Comparison of ENCODE assay signal across 24 cellular contexts in genomic region chr11:33652407-33652806, GRCh38. TPM values are rescaled to one million over a fixed set of nuclear protein-coding genes. Genes with fewer than 3 reads are reported as not detected.
"Had no signal": no experiment of that assay in that cellular context is flagged by ENCODE, and none has a peak within 500 bp of the region (broad histone marks: within the 10 kb centered on the region; RNA-seq: fewer than 3 reads in every experiment).

No MANE protein-coding gene starts in this region.

- H3K9me3 Mint-ChIP-seq: activated CD4-positive, alpha-beta memory T cell treated with anti-CD3 and anti-CD28 coated beads for 36 hours; activated naive CD8-positive, alpha-beta T cell treated with anti-CD3 and anti-CD28 coated beads for 36 hours; dendritic cell treated with granulocyte-macrophage colony-stimulating factor and Interleukin-4, amounts not matched to agents 40 ng/mL and 50 ng/mL, for 4 days; memory B cell; neural crest cell had no signal

- H3K36me3 Mint-ChIP-seq: activated CD4-positive, alpha-beta memory T cell treated with anti-CD3 and anti-CD28 coated beads for 36 hours; activated naive CD8-positive, alpha-beta T cell treated with anti-CD3 and anti-CD28 coated beads for 36 hours; memory B cell had no signal

- H3K36me3 ChIP-seq: prostate gland, right lobe of liver, transverse colon had no signal

- H3K4me1 ChIP-seq: prostate gland, right lobe of liver, transverse colon had no signal

- H3K4me3 Mint-ChIP-seq: activated CD4-positive, alpha-beta memory T cell treated with anti-CD3 and anti-CD28 coated beads for 36 hours; activated naive CD8-positive, alpha-beta T cell treated with anti-CD3 and anti-CD28 coated beads for 36 hours; dendritic cell treated with granulocyte-macrophage colony-stimulating factor and Interleukin-4, amounts not matched to agents 40 ng/mL and 50 ng/mL, for 4 days; memory B cell; neural crest cell; stimulated activated naive B cell treated with anti-CD40 and anti-IgM and Interleukin-4, amounts not matched to agents 10 μg/mL and 1 μg/mL and 100 μg/mL, for 72 hours had no signal

- H3K9me3 ChIP-seq: prostate gland, right lobe of liver, SK-N-SH, transverse colon had no signal

- ATAC-seq: foreskin keratinocyte; right lobe of liver; stimulated activated naive B cell treated with anti-CD40 and anti-IgM and Interleukin-4, amounts not matched to agents 10 μg/mL and 1 μg/mL and 100 μg/mL, for 72 hours had no signal

- H3K4me3 ChIP-seq: hepatocyte, prostate gland, right lobe of liver, smooth muscle cell, transverse colon had no signal

- H3K27me3 ChIP-seq: foreskin keratinocyte, hepatocyte, right lobe of liver, transverse colon had no signal

- H3K4me1 Mint-ChIP-seq: activated naive CD8-positive, alpha-beta T cell treated with anti-CD3 and anti-CD28 coated beads for 36 hours had no signal

- H3K27ac ChIP-seq: foreskin keratinocyte, hepatocyte, prostate gland, right lobe of liver, transverse colon had no signal

- DNase-seq: activated CD4-positive, alpha-beta memory T cell treated with anti-CD3 and anti-CD28 coated beads for 36 hours; activated CD4-positive, alpha-beta T cell treated with anti-CD3 and anti-CD28 coated beads for 48 hours; activated naive CD4-positive, alpha-beta T cell treated with Interleukin-2 at 50 U/mL for 16 hours; activated naive CD8-positive, alpha-beta T cell treated with anti-CD3 and anti-CD28 coated beads for 36 hours; activated T-cell treated with anti-CD3 and anti-CD28 coated beads, Interleukin-2, amount 50 U/mL, for 48 hours; amniotic stem cell; effector CD8-positive, alpha-beta T cell; foreskin keratinocyte; occipital lobe; right lobe of liver; SK-N-SH; stimulated activated CD4-positive, alpha-beta T cell treated with anti-CD3 and anti-CD28 coated beads, Interleukin-15, amount 100 ng/mL, for 24 hours; stimulated activated naive B cell treated with anti-CD40 and anti-IgM and Interleukin-4, amounts not matched to agents 10 μg/mL and 1 μg/mL and 100 μg/mL, for 72 hours; transverse colon had no signal

- H3K27ac Mint-ChIP-seq: activated CD4-positive, alpha-beta memory T cell treated with anti-CD3 and anti-CD28 coated beads for 36 hours; activated naive CD8-positive, alpha-beta T cell treated with anti-CD3 and anti-CD28 coated beads for 36 hours; dendritic cell treated with granulocyte-macrophage colony-stimulating factor and Interleukin-4, amounts not matched to agents 40 ng/mL and 50 ng/mL, for 4 days; memory B cell; stimulated activated naive B cell treated with anti-CD40 and anti-IgM and Interleukin-4, amounts not matched to agents 10 μg/mL and 1 μg/mL and 100 μg/mL, for 72 hours had no signal

RNA-seq across cellular contexts. Expression of gene C11orf91, which starts 48.2 kb away (rescaled TPM):
- total RNA-seq: activated CD4-positive, alpha-beta memory T cell treated with anti-CD3 and anti-CD28 coated beads for 36 hours; hepatocyte; liver; mononuclear cell; myocyte; occipital lobe; prostate gland; right lobe of liver; smooth muscle cell; temporal lobe; transverse colon had no signal
- polyA plus RNA-seq: hepatocyte, liver had no signal
